ENCODE assay signal across 13 cellular contexts in genomic region chr2:40556298-40556697, GRCh38.
"Had no signal": no experiment of that assay in that cellular context is flagged by ENCODE, and none has a peak within 500 bp of the region (broad histone marks: within the 10 kb centered on the region; RNA-seq: fewer than 3 reads in every experiment).

No MANE protein-coding gene starts in this region.

- H3K27me3 ChIP-seq: stomach, testis had no signal

- ATAC-seq: activated naive CD8-positive, alpha-beta T cell treated with anti-CD3 and anti-CD28 coated beads, Interleukin-2, amount 50 U/mL, for 24 hours; activated T-helper 17 cell treated with anti-CD3 and anti-CD28 coated beads, Interleukin-2, amount 50 U/mL, for 72 hours had no signal

- H3K9ac ChIP-seq: parathyroid adenoma had no signal

- H3K79me2 ChIP-seq: parathyroid adenoma had no signal

- H3K4me1 ChIP-seq: parathyroid adenoma, stomach, testis had no signal

- H3K27ac ChIP-seq: epithelial cell of prostate, parathyroid adenoma, stomach, testis, VCaP had no signal

- H3K36me3 ChIP-seq: stomach had no signal

- DNase-seq: activated CD4-positive, alpha-beta T cell treated with anti-CD3 and anti-CD28 coated beads, Interleukin-2, amount 50 U/mL, for 48 hours; activated naive CD4-positive, alpha-beta T cell treated with anti-CD3 and anti-CD28 coated beads for 36 hours; activated naive CD8-positive, alpha-beta T cell treated with anti-CD3 and anti-CD28 coated beads, Interleukin-2, amount 50 U/mL, for 24 hours; dermis blood vessel endothelial cell; stimulated activated CD4-positive, alpha-beta T cell treated with anti-CD3 and anti-CD28 coated beads, Interleukin-1b, Interleukin-23, amount 100 ng/mL, for 48 hours; stomach; T-helper 1 cell; T1000; testis had no signal

- H3K4me3 ChIP-seq: stomach, testis had no signal

- H2AFZ ChIP-seq: parathyroid adenoma had no signal

- H3K9me3 ChIP-seq: stomach, testis had no signal
